ENCODE assay signal across 8 cellular contexts in the genomic region with DNA sequence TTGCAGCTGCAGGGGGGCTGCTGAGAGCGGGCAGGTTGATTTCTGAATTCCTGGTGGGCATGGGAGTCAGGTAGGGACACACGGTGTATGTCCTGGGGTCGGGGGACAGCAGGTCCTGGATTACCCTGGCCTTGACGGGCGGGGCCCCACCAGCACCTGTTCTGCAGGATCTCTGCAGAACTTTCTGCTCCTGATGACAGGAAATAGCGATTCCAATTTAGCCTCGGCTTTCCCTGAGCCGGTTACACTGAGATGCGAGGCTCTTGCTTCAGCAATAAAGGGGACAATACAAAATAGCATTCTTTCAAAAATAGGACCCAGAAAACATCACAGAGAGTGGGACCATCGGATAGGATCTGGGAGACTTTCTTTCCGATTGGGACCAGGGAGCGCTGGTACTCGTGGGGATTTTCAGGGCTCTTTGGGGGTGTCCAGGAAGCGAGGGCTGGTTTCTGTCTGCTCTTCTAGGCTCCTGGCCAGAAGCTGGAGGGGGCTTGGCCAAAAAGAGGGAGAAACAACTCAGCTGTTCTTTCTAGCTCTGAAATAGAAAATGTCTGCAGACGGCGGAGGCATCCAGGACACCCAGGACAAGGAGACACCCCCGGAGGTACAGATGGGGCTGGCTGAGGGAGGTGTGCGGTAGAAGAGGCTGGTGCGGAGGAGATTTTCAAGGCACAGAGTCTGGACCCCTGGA. TPM values are rescaled to one million over a fixed set of nuclear protein-coding genes. Genes with fewer than 3 reads are reported as not detected.
DNase-seq lines count a peak whose midpoint lies in the region; ATAC-seq and TF ChIP-seq lines count a peak whose summit lies in the region.

No MANE protein-coding gene starts in this region.

- H3K9me3 ChIP-seq in HUES48 (ENCODE audit: control insufficient read depth, insufficient read depth, low read length) = no peaks in the 10 kb centered on the region
- no peaks in the 10 kb centered on the region for H3K9me3 ChIP-seq in left lung
- no peaks in the 10 kb centered on the region for H3K9me3 ChIP-seq in suprapubic skin

- TF ChIP-seq CTCF in left lung (IDR thresholded peaks at IDR 0.05) = no peak
- no peak for TF ChIP-seq CTCF in suprapubic skin (IDR thresholded peaks at IDR 0.05)

- TF ChIP-seq POLR2A in suprapubic skin (IDR thresholded peaks at IDR 0.05) = no peak

- H3K9ac ChIP-seq in HUES48 (ENCODE audit: low read depth, low read length) = peak overlapping the region; percentile 1

- peak overlapping the region; percentile 82 for H3K4me3 ChIP-seq in HUES48 (ENCODE audit: low read depth, low read length)
- peak overlapping the region; percentile 66 to 68 for H3K4me3 ChIP-seq in left lung
- peak overlapping the region; percentile 59 for H3K4me3 ChIP-seq in suprapubic skin

- ATAC-seq in left lung (peak; percentile 9), GM19397 (IDR thresholded peaks at IDR 0.05; ENCODE audit: unreplicated experiment) (no peak), HG02884 (IDR thresholded peaks at IDR 0.05; ENCODE audit: unreplicated experiment) (no peak)

- H3K4me1 ChIP-seq in HUES48 (ENCODE audit: control insufficient read depth, insufficient read depth, low read length) (peaks cover 11% of the 10 kb centered on the region), left lung (peaks cover 12 to 25% of the 10 kb centered on the region in 2 donors), suprapubic skin (peaks cover 27% of the 10 kb centered on the region)

- TF ChIP-seq EP300 in suprapubic skin (IDR thresholded peaks at IDR 0.05) = no peak

- 13% methylated on average over 19 of the region's 19 CpGs for WGBS in suprapubic skin

- H3K36me3 ChIP-seq in HUES48 (ENCODE audit: control insufficient read depth, insufficient read depth, low read length) (peaks cover 19% of the 10 kb centered on the region), left lung (peaks cover 0 to 26% of the 10 kb centered on the region in 2 donors), suprapubic skin (peaks cover 23% of the 10 kb centered on the region)

- intact Hi-C loops in left lung (cut with DNase I) = no loop called here

- H3K27ac ChIP-seq in HUES48 (ENCODE audit: low read depth, low read length) = peak overlapping the region; percentile 21
- peak overlapping the region; percentile 39 for H3K27ac ChIP-seq in cingulate gyrus (ENCODE audit: low read depth, low read length)
- peak overlapping the region; percentile 56 to 73 for H3K27ac ChIP-seq in left lung
- no peak overlapping the region for H3K27ac ChIP-seq in suprapubic skin

- H3K27me3 ChIP-seq in HUES48 (ENCODE audit: control insufficient read depth, insufficient read depth, low read length) (no peaks in the 10 kb centered on the region), left lung (peaks cover 0 to 5% of the 10 kb centered on the region in 2 donors), suprapubic skin (no peaks in the 10 kb centered on the region)

- peak in 1 of 2 donors; percentile 41 for DNase-seq in left lung
- DNase-seq in suprapubic skin (ENCODE audit: low spot score in 2 of 2) = no peak
- no peak for DNase-seq in RPMI8226
- DNase-seq in activated effector memory CD4-positive, alpha-beta T cell treated with Interleukin-2 at 50 U/mL for 16 hours = no peak

RNA-seq across cellular contexts. Expression of a gene that starts 0.6 kb away (rescaled TPM):
- 10 to 100 TPM in 1 of 2 donors, 1 to 10 TPM in 1; 9.7 to 11.8 TPM for total RNA-seq in left lung
- 10 to 100 TPM; 18.3 to 22.5 (median 20.9) TPM for total RNA-seq in suprapubic skin

RNA-seq across cellular contexts. Expression of a gene that starts 13.9 kb away (rescaled TPM):
- total RNA-seq in left lung (not detected), suprapubic skin (not detected)

RNA-seq across cellular contexts. Expression of a gene that starts 21.8 kb away (rescaled TPM):
- 10 to 100 TPM in 1 of 2 donors, 1 to 10 TPM in 1; 8.4 to 12.0 TPM for total RNA-seq in left lung
- total RNA-seq in suprapubic skin = 10 to 100 TPM; 14.0 to 18.0 (median 16.4) TPM

RNA-seq across cellular contexts. Expression of a gene that starts 47.6 kb away (rescaled TPM):
- total RNA-seq in left lung = 100 to 1,000 TPM; 132 to 310 TPM
- 10 to 100 TPM in 1 of 4 donors, 1 to 10 TPM in 3; 2.6 to 11.9 (median 6.1) TPM for total RNA-seq in suprapubic skin
